ENCODE assay signal across 17 cellular contexts in the genomic region with DNA sequence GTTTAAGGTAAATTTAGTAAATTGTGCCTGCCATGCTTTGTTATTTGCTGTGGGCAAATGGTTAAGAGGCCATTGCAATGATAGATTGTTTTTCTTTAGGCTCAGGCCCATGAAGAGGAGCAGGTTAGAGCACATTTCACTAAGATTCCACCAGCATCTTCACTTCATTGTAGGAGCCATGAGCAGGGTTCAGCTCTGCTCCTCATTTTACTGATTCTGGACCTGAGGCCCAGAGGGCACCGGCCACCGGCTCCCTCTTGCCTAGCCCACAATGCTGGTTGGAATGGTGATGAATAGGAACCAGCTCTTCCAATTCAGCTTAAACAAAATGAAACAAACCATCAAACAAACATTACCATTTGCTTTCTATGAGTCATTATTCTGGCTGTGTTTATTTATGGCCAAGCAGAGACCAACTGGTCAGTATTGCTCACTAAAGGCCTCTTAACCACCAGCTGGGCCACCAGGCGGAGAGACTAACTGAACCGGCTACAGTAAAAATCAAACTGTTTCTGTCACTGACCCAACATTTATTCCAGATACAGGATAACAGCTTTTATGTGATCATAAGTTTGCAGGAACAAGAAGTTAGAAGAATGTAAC.
DNase-seq lines count a peak whose midpoint lies in the region; ATAC-seq and TF ChIP-seq lines count a peak whose summit lies in the region.
"Had no signal": no experiment of that assay in that cellular context is flagged by ENCODE, and none has a peak within 500 bp of the region (broad histone marks: within the 10 kb centered on the region; RNA-seq: fewer than 3 reads in every experiment).

No MANE protein-coding gene starts in this region.

- no peaks in the 10 kb centered on the region for H3K27me3 ChIP-seq in RWPE2 (ENCODE audit: insufficient read depth, poor library complexity, severe bottlenecking)
- H3K27me3 ChIP-seq: colonic mucosa, foreskin keratinocyte, upper lobe of right lung had no signal

- DNase-seq in NCI-H748 (lab: John Stamatoyannopoulos, UW; ENCODE audit: unreplicated experiment) (peak; percentile 14), NCI-H748 treated with DMSO at 0.1 percent for 48 hours (lab: John Stamatoyannopoulos, UW) (no peak), RWPE2 (ENCODE audit: low spot score) (no peak), fibroblast of mammary gland (ENCODE audit: low read depth) (peak; percentile 82), skeletal muscle cell (ENCODE audit: low read depth) (peak; percentile 44), NCI-H187 treated with DMSO at 0.1 percent for 48 hours (lab: John Stamatoyannopoulos, UW) (no peak), putamen (ENCODE audit: low spot score) (no peak)
- DNase-seq: 8988T; colonic mucosa; foreskin keratinocyte; immature natural killer cell; NCI-H1436; NCI-H524 treated with DMSO at 0.1 percent for 48 hours; stimulated activated CD4-positive, alpha-beta T cell treated with anti-CD3 and anti-CD28 coated beads, Interleukin-2, amount 100 ng/mL, for 24 hours; upper lobe of right lung had no signal

- H3K9me3 ChIP-seq in RWPE2 (ENCODE audit: severe bottlenecking), result no peaks in the 10 kb centered on the region
- H3K9me3 ChIP-seq: colonic mucosa, upper lobe of right lung had no signal

- no peaks in the 10 kb centered on the region for H3K4me1 ChIP-seq in RWPE2 (ENCODE audit: insufficient read depth, poor library complexity, severe bottlenecking)
- H3K4me1 ChIP-seq: colonic mucosa, foreskin keratinocyte, upper lobe of right lung had no signal

- no peak for TF ChIP-seq CTCF in RWPE2 (IDR thresholded peaks at IDR 0.05; ENCODE audit: poor library complexity, severe bottlenecking)
- peak; percentile 18 for TF ChIP-seq CTCF in fibroblast of mammary gland (conservative IDR thresholded peaks at IDR 0.05; ENCODE audit: control insufficient read depth, insufficient read depth, low read depth, low read length)

- H3K27ac ChIP-seq in RWPE2 (ENCODE audit: poor library complexity, severe bottlenecking), result no peak overlapping the region
- H3K27ac ChIP-seq: colonic mucosa, foreskin keratinocyte, upper lobe of right lung had no signal

- H3K4me3 ChIP-seq in RWPE2 (ENCODE audit: severe bottlenecking) (no peak overlapping the region), fibroblast of mammary gland (ENCODE audit: control insufficient read depth, low read depth, low read length) (no peak overlapping the region), skeletal muscle cell (ENCODE audit: low read depth, low read length) (no peak overlapping the region)
- H3K4me3 ChIP-seq: colonic mucosa, upper lobe of right lung had no signal

- peak; percentile 19; the same call in 1 of the 3 replicates for ATAC-seq in RWPE2 (ENCODE audit: low read depth)
- no peak for ATAC-seq in HG03469 (IDR thresholded peaks at IDR 0.05; ENCODE audit: unreplicated experiment)
- ATAC-seq: activated naive CD4-positive, alpha-beta T cell treated with anti-CD3 and anti-CD28 coated beads, Interleukin-2, amount 50 U/mL, for 72 hours; foreskin keratinocyte; upper lobe of right lung had no signal

- no peaks in the 10 kb centered on the region for H3K36me3 ChIP-seq in RWPE2 (ENCODE audit: low read depth)
- H3K36me3 ChIP-seq: colonic mucosa, upper lobe of right lung had no signal

Comparison
In these comparisons a context has a peak if more than half of its experiments do, and no peak if none do; other contexts are left out.
1. DNase-seq: peak in NCI-H748 (single experiment), fibroblast of mammary gland (single experiment) and skeletal muscle cell (single experiment); none in NCI-H748 treated with DMSO at 0.1 percent for 48 hours (single experiment), RWPE2 (single experiment), NCI-H187 treated with DMSO at 0.1 percent for 48 hours (single experiment) and putamen (single experiment).